ENCODE assay signal across 1 cellular context in the genomic region with DNA sequence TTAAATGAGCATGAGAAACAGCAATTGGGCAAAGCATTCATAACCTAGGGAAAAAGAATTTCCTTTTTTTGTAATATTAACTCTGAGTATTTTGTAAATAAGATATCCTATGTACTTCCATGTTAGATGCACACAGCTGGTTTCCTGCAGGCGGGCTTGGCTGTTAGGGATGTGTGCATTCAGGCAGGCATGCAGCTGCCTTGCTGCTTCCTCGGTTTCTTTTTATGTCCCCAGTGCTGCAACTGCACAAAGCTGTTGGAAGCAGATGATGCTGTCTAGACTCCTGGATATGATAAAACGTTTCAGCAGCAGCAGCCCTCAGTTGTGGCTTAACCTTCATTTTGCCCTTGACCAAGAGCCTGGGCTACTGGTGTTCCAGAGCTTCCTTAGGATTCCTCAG.
TF ChIP-seq lines count a peak whose summit lies in the region.

No MANE protein-coding gene starts in this region.

TF ChIP-seq in GM23338, 12 proteins besides CTCF, POLR2A, EP300 and RAD21 (continued from another document):
- TF ChIP-seq, protein P1, sequence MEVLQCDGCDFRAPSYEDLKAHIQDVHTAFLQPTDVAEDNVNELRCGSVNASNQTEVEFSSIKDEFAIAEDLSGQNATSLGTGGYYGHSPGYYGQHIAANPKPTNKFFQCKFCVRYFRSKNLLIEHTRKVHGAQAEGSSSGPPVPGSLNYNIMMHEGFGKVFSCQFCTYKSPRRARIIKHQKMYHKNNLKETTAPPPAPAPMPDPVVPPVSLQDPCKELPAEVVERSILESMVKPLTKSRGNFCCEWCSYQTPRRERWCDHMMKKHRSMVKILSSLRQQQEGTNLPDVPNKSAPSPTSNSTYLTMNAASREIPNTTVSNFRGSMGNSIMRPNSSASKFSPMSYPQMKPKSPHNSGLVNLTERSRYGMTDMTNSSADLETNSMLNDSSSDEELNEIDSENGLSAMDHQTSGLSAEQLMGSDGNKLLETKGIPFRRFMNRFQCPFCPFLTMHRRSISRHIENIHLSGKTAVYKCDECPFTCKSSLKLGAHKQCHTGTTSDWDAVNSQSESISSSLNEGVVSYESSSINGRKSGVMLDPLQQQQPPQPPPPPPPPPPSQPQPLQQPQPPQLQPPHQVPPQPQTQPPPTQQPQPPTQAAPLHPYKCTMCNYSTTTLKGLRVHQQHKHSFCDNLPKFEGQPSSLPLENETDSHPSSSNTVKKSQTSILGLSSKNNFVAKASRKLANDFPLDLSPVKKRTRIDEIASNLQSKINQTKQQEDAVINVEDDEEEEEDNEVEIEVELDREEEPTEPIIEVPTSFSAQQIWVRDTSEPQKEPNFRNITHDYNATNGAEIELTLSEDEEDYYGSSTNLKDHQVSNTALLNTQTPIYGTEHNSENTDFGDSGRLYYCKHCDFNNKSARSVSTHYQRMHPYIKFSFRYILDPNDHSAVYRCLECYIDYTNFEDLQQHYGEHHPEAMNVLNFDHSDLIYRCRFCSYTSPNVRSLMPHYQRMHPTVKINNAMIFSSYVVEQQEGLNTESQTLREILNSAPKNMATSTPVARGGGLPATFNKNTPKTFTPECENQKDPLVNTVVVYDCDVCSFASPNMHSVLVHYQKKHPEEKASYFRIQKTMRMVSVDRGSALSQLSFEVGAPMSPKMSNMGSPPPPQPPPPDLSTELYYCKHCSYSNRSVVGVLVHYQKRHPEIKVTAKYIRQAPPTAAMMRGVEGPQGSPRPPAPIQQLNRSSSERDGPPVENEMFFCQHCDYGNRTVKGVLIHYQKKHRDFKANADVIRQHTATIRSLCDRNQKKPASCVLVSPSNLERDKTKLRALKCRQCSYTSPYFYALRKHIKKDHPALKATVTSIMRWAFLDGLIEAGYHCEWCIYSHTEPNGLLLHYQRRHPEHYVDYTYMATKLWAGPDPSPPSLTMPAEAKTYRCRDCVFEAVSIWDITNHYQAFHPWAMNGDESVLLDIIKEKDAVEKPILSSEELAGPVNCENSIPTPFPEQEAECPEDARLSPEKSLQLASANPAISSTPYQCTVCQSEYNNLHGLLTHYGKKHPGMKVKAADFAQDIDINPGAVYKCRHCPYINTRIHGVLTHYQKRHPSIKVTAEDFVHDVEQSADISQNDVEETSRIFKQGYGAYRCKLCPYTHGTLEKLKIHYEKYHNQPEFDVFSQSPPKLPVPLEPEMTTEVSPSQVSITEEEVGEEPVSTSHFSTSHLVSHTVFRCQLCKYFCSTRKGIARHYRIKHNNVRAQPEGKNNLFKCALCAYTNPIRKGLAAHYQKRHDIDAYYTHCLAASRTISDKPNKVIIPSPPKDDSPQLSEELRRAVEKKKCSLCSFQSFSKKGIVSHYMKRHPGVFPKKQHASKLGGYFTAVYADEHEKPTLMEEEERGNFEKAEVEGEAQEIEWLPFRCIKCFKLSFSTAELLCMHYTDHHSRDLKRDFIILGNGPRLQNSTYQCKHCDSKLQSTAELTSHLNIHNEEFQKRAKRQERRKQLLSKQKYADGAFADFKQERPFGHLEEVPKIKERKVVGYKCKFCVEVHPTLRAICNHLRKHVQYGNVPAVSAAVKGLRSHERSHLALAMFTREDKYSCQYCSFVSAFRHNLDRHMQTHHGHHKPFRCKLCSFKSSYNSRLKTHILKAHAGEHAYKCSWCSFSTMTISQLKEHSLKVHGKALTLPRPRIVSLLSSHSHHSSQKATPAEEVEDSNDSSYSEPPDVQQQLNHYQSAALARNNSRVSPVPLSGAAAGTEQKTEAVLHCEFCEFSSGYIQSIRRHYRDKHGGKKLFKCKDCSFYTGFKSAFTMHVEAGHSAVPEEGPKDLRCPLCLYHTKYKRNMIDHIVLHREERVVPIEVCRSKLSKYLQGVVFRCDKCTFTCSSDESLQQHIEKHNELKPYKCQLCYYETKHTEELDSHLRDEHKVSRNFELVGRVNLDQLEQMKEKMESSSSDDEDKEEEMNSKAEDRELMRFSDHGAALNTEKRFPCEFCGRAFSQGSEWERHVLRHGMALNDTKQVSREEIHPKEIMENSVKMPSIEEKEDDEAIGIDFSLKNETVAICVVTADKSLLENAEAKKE (CRISPR knock-in tag; IDR thresholded peaks at IDR 0.05) = no peak
- TF ChIP-seq EZH2 (IDR thresholded peaks at IDR 0.05; ENCODE audit: low read depth, unreplicated experiment) (no peak), ZNF114 (CRISPR knock-in tag; IDR thresholded peaks at IDR 0.05) (no peak)
